ENCODE assay signal across 9 cellular contexts in genomic region chr16:49608801-49609200, GRCh38.
A peak's percentile ranks its signal among the peaks of the same experiment; 100 is the strongest.
DNase-seq lines count a peak whose midpoint lies in the region; ATAC-seq and TF ChIP-seq lines count a peak whose summit lies in the region.
"Had no signal": no experiment of that assay in that cellular context is flagged by ENCODE, and none has a peak within 500 bp of the region (broad histone marks: within the 10 kb centered on the region; RNA-seq: fewer than 3 reads in every experiment).

No MANE protein-coding gene starts in this region.

- H3K27me3 ChIP-seq in right cardiac atrium (ENCODE audit: control insufficient read depth, insufficient read depth) = no peaks in the 10 kb centered on the region

- WGBS in right cardiac atrium = 73% methylated on average over 5 of the region's 5 CpGs

- TF ChIP-seq CTCF in GM13976 (IDR thresholded peaks at IDR 0.05; ENCODE audit: borderline replicate concordance, control extremely low read depth, extremely low read depth, insufficient read depth, missing control alignments) (peak; percentile 9), VCaP (conservative IDR thresholded peaks at IDR 0.05) (peak; percentile 33; the same call in 1 of the 2 replicates)

- no peaks in the 10 kb centered on the region for H3K9me3 ChIP-seq in right cardiac atrium (ENCODE audit: control insufficient read depth, low read length)

- no peak for DNase-seq in GM13976 (ENCODE audit: low spot score)
- DNase-seq in right cardiac atrium = no peak
- peak; percentile 21 for DNase-seq in superior temporal gyrus (ENCODE audit: extremely low spot score)
- no peak for DNase-seq in activated gamma-delta T cell treated with Interleukin-2 at 50 U/mL for 16 hours
- no peak for DNase-seq in GM19240 (ENCODE audit: insufficient read length, low spot score)
- DNase-seq in DMS53 treated with DMSO at 0.1 percent for 48 hours (lab: John Stamatoyannopoulos, UW; ENCODE audit: unreplicated experiment) = no peak
- DNase-seq: stimulated activated naive CD8-positive, alpha-beta T cell treated with anti-CD3 and anti-CD28 coated beads, Interleukin-15, Interleukin-2, amounts not matched to agents 100 U/mL and 50 U/mL, for 24 hours had no signal

- no peaks in the 10 kb centered on the region for H3K4me1 ChIP-seq in right cardiac atrium (ENCODE audit: control insufficient read depth, insufficient read depth, low read length)

- ATAC-seq in right cardiac atrium (peak; percentile 83 to 89), GM18858 (IDR thresholded peaks at IDR 0.05; ENCODE audit: unreplicated experiment) (no peak)
- ATAC-seq: stimulated activated naive CD8-positive, alpha-beta T cell treated with anti-CD3 and anti-CD28 coated beads, Interleukin-15, Interleukin-2, amounts not matched to agents 100 U/mL and 50 U/mL, for 24 hours had no signal

- intact Hi-C loops in right cardiac atrium (cut with DNase I) = loop anchor here in 2 of 4 donors (5.0 kb wide), 1 partner anchor 314 kb away; no protein-coding TSS in a partner anchor

- in situ Hi-C loops in GM13976 (cut with MboI; ENCODE audit: low sequenced_read_pairs, unreplicated experiment) = no loop called here

- H3K4me3 ChIP-seq in right cardiac atrium (ENCODE audit: low read length) = no peak overlapping the region

- H3K27ac ChIP-seq in VCaP = no peak overlapping the region
- H3K27ac ChIP-seq in right cardiac atrium (ENCODE audit: low read length) = no peak overlapping the region
